ENCODE assay signal across 9 cellular contexts in the genomic region with DNA sequence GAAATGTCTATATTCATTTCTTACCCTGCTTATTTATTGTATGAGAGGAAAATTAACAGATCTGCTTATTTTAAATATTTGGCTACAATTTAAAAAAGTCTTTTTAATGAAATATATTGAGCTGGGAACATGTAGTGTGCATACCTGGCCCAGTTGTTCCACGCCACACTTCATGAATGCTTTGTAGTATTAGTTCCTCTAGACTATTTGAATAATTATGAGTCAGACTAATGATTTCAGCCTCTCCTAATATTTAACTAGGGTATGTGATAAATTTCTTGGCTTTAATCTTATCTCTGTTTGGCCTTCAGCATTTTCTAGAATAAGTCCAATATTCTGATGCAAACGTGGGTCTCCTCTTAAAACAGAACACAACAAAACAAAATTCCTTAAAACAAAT.
"Had no signal": no experiment of that assay in that cellular context is flagged by ENCODE, and none has a peak within 500 bp of the region (broad histone marks: within the 10 kb centered on the region; RNA-seq: fewer than 3 reads in every experiment).

No MANE protein-coding gene starts in this region.

- H3K4me3 ChIP-seq: GM23248, HAP-1, K562 had no signal

- H3K4me1 ChIP-seq: HAP-1 had no signal

- H2AFZ ChIP-seq: GM23248 had no signal

- H3K9ac ChIP-seq: GM23248 had no signal

- FAIRE-seq: HTR-8/SVneo, K562 had no signal

- H3K9me3 ChIP-seq: HAP-1 had no signal

- ATAC-seq: HCT116, K562 had no signal

- H3K27ac ChIP-seq: GM23248 had no signal

- H3K36me3 ChIP-seq: HAP-1 had no signal

- DNase-seq: GM23248, GOT3, H7, HFFc6, IMR-90 had no signal
